ENCODE assay signal across 9 cellular contexts in genomic region chr4:8201341-8201781, GRCh38. TPM values are rescaled to one million over a fixed set of nuclear protein-coding genes. Genes with fewer than 3 reads are reported as not detected.
DNase-seq lines count a peak whose midpoint lies in the region; ATAC-seq and TF ChIP-seq lines count a peak whose summit lies in the region.
"Had no signal": no experiment of that assay in that cellular context is flagged by ENCODE, and none has a peak within 500 bp of the region (broad histone marks: within the 10 kb centered on the region; RNA-seq: fewer than 3 reads in every experiment).

No MANE protein-coding gene starts in this region.

- H3K9me3 ChIP-seq in SJCRH30 (replicated peaks), result no peaks in the 10 kb centered on the region
- no peaks in the 10 kb centered on the region for H3K9me3 ChIP-seq in mucosa of descending colon

- ATAC-seq in HG02571 (IDR thresholded peaks at IDR 0.05; ENCODE audit: unreplicated experiment) (peak; percentile 35), mucosa of descending colon (no peak)

- H3K36me3 ChIP-seq in SJCRH30, result no peaks in the 10 kb centered on the region
- no peaks in the 10 kb centered on the region for H3K36me3 ChIP-seq in mucosa of descending colon (ENCODE audit: low read depth)
- H3K36me3 ChIP-seq: cardiac muscle cell had no signal

- intact Hi-C loops in mucosa of descending colon (cut with DNase I, micrococcal nuclease), result no loop called here

- DNase-seq in GM10248 (ENCODE audit: extremely low spot score), result peak; percentile 80
- DNase-seq in SJCRH30, result peak; percentile 38 to 54
- peak; percentile 40 for DNase-seq in dermis blood vessel endothelial cell
- DNase-seq in stimulated activated CD4-positive, alpha-beta T cell treated with anti-CD3 and anti-CD28 coated beads, Interleukin-4, amount 100 ng/mL, for 4 hours, result peak; percentile 27 to 56
- no peak for DNase-seq in mucosa of descending colon
- DNase-seq in ureter (ENCODE audit: low spot score), result no peak
- DNase-seq in NCI-H748 treated with DMSO at 0.1 percent for 48 hours (lab: John Stamatoyannopoulos, UW), result no peak

- CTCF ChIA-PET in GM10248 (lab: Yijun Ruan, JAX), result interaction anchor here (0.7 to 2.5 kb wide), 4 partner anchors 24 to 201 kb away, joined by 3 to 13 read pairs (median 4); no protein-coding TSS in a partner anchor

- no peak overlapping the region for H3K27ac ChIP-seq in SJCRH30
- H3K27ac ChIP-seq: cardiac muscle cell had no signal

- no peak overlapping the region; the same call in 1 of the 2 replicates for H3K4me3 ChIP-seq in SJCRH30
- no peak overlapping the region for H3K4me3 ChIP-seq in mucosa of descending colon
- H3K4me3 ChIP-seq: cardiac muscle cell had no signal

- POLR2A ChIA-PET in GM10248 (lab: Yijun Ruan, JAX), result no interaction called here

- no peaks in the 10 kb centered on the region for H3K27me3 ChIP-seq in SJCRH30
- H3K27me3 ChIP-seq: cardiac muscle cell had no signal

- H3K4me1 ChIP-seq in SJCRH30 (peaks cover 17% of the 10 kb centered on the region), mucosa of descending colon (ENCODE audit: low read depth) (peaks cover 25% of the 10 kb centered on the region)

- TF ChIP-seq CTCF in GM10248 (IDR thresholded peaks at IDR 0.05; ENCODE audit: control extremely low read depth, extremely low read depth, low read depth, missing control alignments) (no peak), mucosa of descending colon (IDR thresholded peaks at IDR 0.05) (no peak)

RNA-seq across cellular contexts. Expression of gene SH3TC1, which starts 2.3 kb away (rescaled TPM):
- 21.5 and 28.9 TPM in 2 replicates for total RNA-seq in SJCRH30 (2014; rRNA removed; shearing (Covaris generic))
- total RNA-seq in dermis blood vessel endothelial cell, result 148 and 217 TPM in 2 replicates
- total RNA-seq in mucosa of descending colon, result 10 to 100 TPM; 10.3 to 13.6 (median 11.7) TPM
- total RNA-seq in ureter, result 87.0 TPM

RNA-seq across cellular contexts. Expression of gene ABLIM2, which starts 42.7 kb away (rescaled TPM):
- total RNA-seq in SJCRH30 (2014; rRNA removed; shearing (Covaris generic)), result 0.12 and 0.20 TPM in 2 replicates
- 8.8 and 10.8 TPM in 2 replicates for total RNA-seq in dermis blood vessel endothelial cell
- 10 to 100 TPM; 15.0 to 15.8 (median 15.5) TPM for total RNA-seq in mucosa of descending colon
- 8.5 TPM for total RNA-seq in ureter

Comparison
In these comparisons a context has a peak if more than half of its experiments do, and no peak if none do; other contexts are left out.
1. DNase-seq: peak in GM10248 (single experiment), SJCRH30 (2 of 2), dermis blood vessel endothelial cell (single experiment) and stimulated activated CD4-positive, alpha-beta T cell treated with anti-CD3 and anti-CD28 coated beads, Interleukin-4, amount 100 ng/mL, for 4 hours (2 of 2); none in mucosa of descending colon (0 of 3), ureter (single experiment) and NCI-H748 treated with DMSO at 0.1 percent for 48 hours (single experiment).